In genomic region chr20:57806476-57806875, GRCh38 we compare ENCODE assay signal across 33 cellular contexts.
"Had no signal": no experiment of that assay in that cellular context is flagged by ENCODE, and none has a peak within 500 bp of the region (broad histone marks: within the 10 kb centered on the region; RNA-seq: fewer than 3 reads in every experiment).

No MANE protein-coding gene starts in this region.

- ATAC-seq: activated CD4-positive, alpha-beta T cell treated with anti-CD3 and anti-CD28 coated beads for 36 hours; activated CD8-positive, alpha-beta memory T cell treated with anti-CD3 and anti-CD28 coated beads, Interleukin-2, amount 10 ng/mL, durations not matched to agents 7 days and 5 days; activated CD8-positive, alpha-beta T cell treated with anti-CD3 and anti-CD28 coated beads, Interleukin-2, amount 10 ng/mL, durations not matched to agents 7 days and 5 days; activated naive CD4-positive, alpha-beta T cell treated with anti-CD3 and anti-CD28 coated beads, Interleukin-2, amount 50 U/mL, for 72 hours; activated T-cell treated with anti-CD3 and anti-CD28 coated beads, Interleukin-2, amount 50 U/mL, for 72 hours; effector memory CD8-positive, alpha-beta T cell; gastroesophageal sphincter; T-helper 17 cell had no signal

- H3K4me1 Mint-ChIP-seq: activated CD4-positive, alpha-beta T cell treated with anti-CD3 and anti-CD28 coated beads for 36 hours; activated CD4-positive, alpha-beta T cell treated with anti-CD3 and anti-CD28 coated beads, Interleukin-2, amount 10 ng/mL, durations not matched to agents 24 days and 14 days; activated CD8-positive, alpha-beta memory T cell treated with anti-CD3 and anti-CD28 coated beads, Interleukin-2, amount 10 ng/mL, durations not matched to agents 7 days and 5 days; activated naive CD4-positive, alpha-beta T cell treated with anti-CD3 and anti-CD28 coated beads, Interleukin-2, amount 10 ng/mL, durations not matched to agents 7 days and 5 days; central memory CD8-positive, alpha-beta T cell had no signal

- H3K27ac ChIP-seq: brain microvascular endothelial cell, esophagus muscularis mucosa, gastroesophageal sphincter had no signal

- FAIRE-seq: astrocyte, bronchial epithelial cell, colon had no signal

- H3K9me3 Mint-ChIP-seq: activated CD4-positive, alpha-beta memory T cell treated with anti-CD3 and anti-CD28 coated beads for 36 hours; activated CD4-positive, alpha-beta T cell treated with anti-CD3 and anti-CD28 coated beads, Interleukin-2, amount 10 ng/mL, durations not matched to agents 24 days and 14 days; activated naive CD4-positive, alpha-beta T cell treated with anti-CD3 and anti-CD28 coated beads, Interleukin-2, amount 10 ng/mL, durations not matched to agents 7 days and 5 days; activated naive CD4-positive, alpha-beta T cell treated with anti-CD3 and anti-CD28 coated beads, Interleukin-2, amount 50 U/mL, for 72 hours; activated T-cell treated with anti-CD3 and anti-CD28 coated beads, Interleukin-2, amount 50 U/mL, for 24 hours; activated T-cell treated with anti-CD3 and anti-CD28 coated beads, Interleukin-2, amount 50 U/mL, for 72 hours; central memory CD8-positive, alpha-beta T cell; effector memory CD8-positive, alpha-beta T cell; T-helper 2 cell treated with Interferon-gamma antibody and Interleukin-4, amounts not matched to agents 5 μg/mL and 100 μg/mL, for 36 hours had no signal

- H3K27ac Mint-ChIP-seq: activated CD4-positive, alpha-beta memory T cell treated with anti-CD3 and anti-CD28 coated beads for 36 hours; activated CD4-positive, alpha-beta T cell treated with anti-CD3 and anti-CD28 coated beads for 36 hours; activated CD4-positive, alpha-beta T cell treated with anti-CD3 and anti-CD28 coated beads, Interleukin-2, amount 10 ng/mL, durations not matched to agents 24 days and 14 days; activated CD8-positive, alpha-beta memory T cell treated with anti-CD3 and anti-CD28 coated beads, Interleukin-2, amount 10 ng/mL, durations not matched to agents 7 days and 5 days; activated CD8-positive, alpha-beta T cell treated with anti-CD3 and anti-CD28 coated beads, Interleukin-2, amount 10 ng/mL, durations not matched to agents 7 days and 5 days; activated naive CD4-positive, alpha-beta T cell treated with anti-CD3 and anti-CD28 coated beads, Interleukin-2, amount 10 ng/mL, durations not matched to agents 7 days and 5 days; activated T-cell treated with anti-CD3 and anti-CD28 coated beads, Interleukin-2, amount 50 U/mL, for 24 hours; activated T-cell treated with anti-CD3 and anti-CD28 coated beads, Interleukin-2, amount 50 U/mL, for 72 hours; effector memory CD8-positive, alpha-beta T cell; T-helper 17 cell; T-helper 2 cell treated with Interferon-gamma antibody and Interleukin-4, amounts not matched to agents 5 μg/mL and 100 μg/mL, for 36 hours had no signal

- H3K27me3 Mint-ChIP-seq: activated CD4-positive, alpha-beta memory T cell treated with anti-CD3 and anti-CD28 coated beads for 36 hours; activated CD4-positive, alpha-beta T cell treated with anti-CD3 and anti-CD28 coated beads for 36 hours; activated CD4-positive, alpha-beta T cell treated with anti-CD3 and anti-CD28 coated beads, Interleukin-2, amount 10 ng/mL, durations not matched to agents 24 days and 14 days; activated T-cell treated with anti-CD3 and anti-CD28 coated beads, Interleukin-2, amount 50 U/mL, for 24 hours had no signal

- H3K9me3 ChIP-seq: esophagus muscularis mucosa, gastroesophageal sphincter had no signal

- H3K27me3 ChIP-seq: brain microvascular endothelial cell, esophagus muscularis mucosa, gastroesophageal sphincter had no signal

- H3K4me3 Mint-ChIP-seq: activated CD4-positive, alpha-beta memory T cell treated with anti-CD3 and anti-CD28 coated beads for 36 hours; activated CD4-positive, alpha-beta T cell treated with anti-CD3 and anti-CD28 coated beads for 36 hours; activated CD4-positive, alpha-beta T cell treated with anti-CD3 and anti-CD28 coated beads, Interleukin-2, amount 10 ng/mL, durations not matched to agents 24 days and 14 days; activated CD8-positive, alpha-beta memory T cell treated with anti-CD3 and anti-CD28 coated beads, Interleukin-2, amount 10 ng/mL, durations not matched to agents 7 days and 5 days; activated CD8-positive, alpha-beta T cell treated with anti-CD3 and anti-CD28 coated beads, Interleukin-2, amount 10 ng/mL, durations not matched to agents 7 days and 5 days; activated naive CD4-positive, alpha-beta T cell treated with anti-CD3 and anti-CD28 coated beads, Interleukin-2, amount 10 ng/mL, durations not matched to agents 7 days and 5 days; activated T-cell treated with anti-CD3 and anti-CD28 coated beads, Interleukin-2, amount 50 U/mL, for 24 hours; activated T-cell treated with anti-CD3 and anti-CD28 coated beads, Interleukin-2, amount 50 U/mL, for 72 hours; central memory CD8-positive, alpha-beta T cell; effector memory CD8-positive, alpha-beta T cell; T-helper 17 cell; T-helper 2 cell treated with Interferon-gamma antibody and Interleukin-4, amounts not matched to agents 5 μg/mL and 100 μg/mL, for 36 hours had no signal

- H3K36me3 ChIP-seq: brain microvascular endothelial cell, esophagus muscularis mucosa, gastroesophageal sphincter had no signal

- H3K36me3 Mint-ChIP-seq: activated CD4-positive, alpha-beta memory T cell treated with anti-CD3 and anti-CD28 coated beads for 36 hours; activated CD8-positive, alpha-beta memory T cell treated with anti-CD3 and anti-CD28 coated beads, Interleukin-2, amount 10 ng/mL, durations not matched to agents 7 days and 5 days; activated naive CD4-positive, alpha-beta T cell treated with anti-CD3 and anti-CD28 coated beads, Interleukin-2, amount 10 ng/mL, durations not matched to agents 7 days and 5 days; activated naive CD4-positive, alpha-beta T cell treated with anti-CD3 and anti-CD28 coated beads, Interleukin-2, amount 50 U/mL, for 72 hours had no signal

- H3K4me3 ChIP-seq: esophagus muscularis mucosa, gastroesophageal sphincter had no signal

- DNase-seq: activated CD4-positive, alpha-beta memory T cell treated with anti-CD3 and anti-CD28 coated beads for 36 hours; activated CD4-positive, alpha-beta T cell treated with anti-CD3 and anti-CD28 coated beads for 36 hours; activated CD4-positive, alpha-beta T cell treated with anti-CD3 and anti-CD28 coated beads, Interleukin-2, amount 10 ng/mL, durations not matched to agents 24 days and 14 days; activated CD4-positive, CD25-positive, alpha-beta regulatory T cell; activated CD4-positive, CD25-positive, alpha-beta regulatory T cell treated with anti-CD3 and anti-CD28 coated beads, Interleukin-2, amount 50 U/mL, for 72 hours; activated CD8-positive, alpha-beta memory T cell treated with anti-CD3 and anti-CD28 coated beads, Interleukin-2, amount 10 ng/mL, durations not matched to agents 7 days and 5 days; activated CD8-positive, alpha-beta memory T cell treated with anti-CD3 and anti-CD28 coated beads, Interleukin-2, amount 50 U/mL, for 4 hours; activated CD8-positive, alpha-beta T cell treated with anti-CD3 and anti-CD28 coated beads, Interleukin-2, amount 10 ng/mL, durations not matched to agents 7 days and 5 days; activated gamma-delta T cell; activated naive CD4-positive, alpha-beta T cell; activated naive CD4-positive, alpha-beta T cell treated with anti-CD3 and anti-CD28 coated beads, Interleukin-2, amount 10 ng/mL, durations not matched to agents 7 days and 5 days; activated T-cell treated with anti-CD3 and anti-CD28 coated beads, Interleukin-2, amount 50 U/mL, for 24 hours; activated T-cell treated with anti-CD3 and anti-CD28 coated beads, Interleukin-2, amount 50 U/mL, for 72 hours; amniotic stem cell; anterior cingulate cortex; brain microvascular endothelial cell; cortex of kidney; dermis blood vessel endothelial cell; effector CD4-positive, alpha-beta T cell; effector memory CD8-positive, alpha-beta T cell; erythroblast; foreskin melanocyte; T-helper 1 cell; T-helper 17 cell; T1000 had no signal
